In the genomic region with DNA sequence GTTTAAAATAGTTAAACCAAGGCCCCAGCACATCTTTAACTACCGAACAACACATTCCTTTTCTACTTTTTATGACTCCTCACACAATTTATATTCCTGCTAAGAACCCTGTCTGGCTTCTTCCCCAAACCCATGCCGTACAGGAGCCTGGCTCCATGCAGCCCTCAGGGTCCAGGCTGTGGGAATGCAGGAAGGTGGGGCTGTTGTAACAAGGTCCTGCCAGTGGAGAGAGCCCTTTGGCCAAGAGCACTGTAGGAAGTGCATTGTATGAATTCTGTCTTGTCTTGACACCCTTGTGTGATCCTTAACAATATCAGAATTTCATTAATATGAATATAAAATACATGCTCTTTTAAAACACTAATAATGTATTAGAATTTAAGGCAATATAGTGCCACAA, we compare ENCODE assay signal across 20 cellular contexts.
DNase-seq lines count a peak whose midpoint lies in the region; ATAC-seq and TF ChIP-seq lines count a peak whose summit lies in the region.
"Had no signal": no experiment of that assay in that cellular context is flagged by ENCODE, and none has a peak within 500 bp of the region (broad histone marks: within the 10 kb centered on the region; RNA-seq: fewer than 3 reads in every experiment).

No MANE protein-coding gene starts in this region.

- intact Hi-C loops in left colon (cut with DNase I, micrococcal nuclease): no loop called here

- H3K36me3 ChIP-seq in BE2C (no peaks in the 10 kb centered on the region), upper lobe of left lung (no peaks in the 10 kb centered on the region)
- H3K36me3 ChIP-seq: lower lobe of right lung, transverse colon had no signal

- TF ChIP-seq CTCF in BE2C (IDR thresholded peaks at IDR 0.05; ENCODE audit: low read depth, low read length) (peak; percentile 40), upper lobe of left lung (IDR thresholded peaks at IDR 0.05) (no peak)

- DNase-seq in BE2C: peak; percentile 25
- DNase-seq in HCEC 1CT: peak; percentile 38
- peak; percentile 10 for DNase-seq in UCSD-AML1 (lab: John Stamatoyannopoulos, UW; ENCODE audit: unreplicated experiment)
- DNase-seq in islet precursor cell: peak; percentile 84
- DNase-seq in left colon: no peak
- no peak for DNase-seq in upper lobe of left lung
- DNase-seq: activated CD4-positive, CD25-positive, alpha-beta regulatory T cell; activated CD8-positive, alpha-beta T cell treated with anti-CD3 and anti-CD28 coated beads, Interleukin-2, amount 10 ng/mL, durations not matched to agents 7 days and 5 days; activated naive CD8-positive, alpha-beta T cell treated with anti-CD3 and anti-CD28 coated beads, Interleukin-2, amount 10 ng/mL, durations not matched to agents 7 days and 5 days; activated T-cell treated with anti-CD3 and anti-CD28 coated beads, Interleukin-2, amount 50 U/mL, for 48 hours; dorsolateral prefrontal cortex; immature natural killer cell; lower lobe of right lung; NCI-H187 treated with DMSO at 0.1 percent for 48 hours; NCI-H510A; SIG-M5; stimulated activated naive CD4-positive, alpha-beta T cell treated with Interleukin-2 at 50 U/mL for 16 hours; transverse colon had no signal

- H3K9me3 ChIP-seq in BE2C (no peaks in the 10 kb centered on the region; the same call in 1 of the 2 replicates), upper lobe of left lung (no peaks in the 10 kb centered on the region)
- H3K9me3 ChIP-seq: lower lobe of right lung, transverse colon had no signal

- 28 to 53% methylated on average over 2 of the region's 2 CpGs for WGBS in upper lobe of left lung, 2 donors

- no peak for TF ChIP-seq EP300 in upper lobe of left lung (IDR thresholded peaks at IDR 0.05)

- no peak overlapping the region for H3K27ac ChIP-seq in upper lobe of left lung
- H3K27ac ChIP-seq: dorsolateral prefrontal cortex, lower lobe of right lung, transverse colon had no signal

- no peak overlapping the region for H3K4me3 ChIP-seq in BE2C (ENCODE audit: low read depth, low read length)
- no peak overlapping the region for H3K4me3 ChIP-seq in upper lobe of left lung
- H3K4me3 ChIP-seq: lower lobe of right lung, transverse colon had no signal

- no peaks in the 10 kb centered on the region for H3K27me3 ChIP-seq in BE2C
- H3K27me3 ChIP-seq in upper lobe of left lung: no peaks in the 10 kb centered on the region
- H3K27me3 ChIP-seq: transverse colon had no signal

- no peak for TF ChIP-seq POLR2A in upper lobe of left lung (IDR thresholded peaks at IDR 0.05)

- ATAC-seq in HG03097 (IDR thresholded peaks at IDR 0.05; ENCODE audit: low FRiP score, unreplicated experiment) (no peak), GM18511 (IDR thresholded peaks at IDR 0.05; ENCODE audit: unreplicated experiment) (no peak), left colon (no peak), upper lobe of left lung (ENCODE audit: low FRiP score in 2 of 2) (no peak)
- ATAC-seq: activated CD8-positive, alpha-beta T cell treated with anti-CD3 and anti-CD28 coated beads, Interleukin-2, amount 10 ng/mL, durations not matched to agents 7 days and 5 days; lower lobe of right lung had no signal

- H3K4me1 ChIP-seq in BE2C (peaks cover 4% of the 10 kb centered on the region; the same call in 1 of the 2 replicates), upper lobe of left lung (no peaks in the 10 kb centered on the region)
- H3K4me1 ChIP-seq: lower lobe of right lung, transverse colon had no signal

Comparison
In these comparisons a context has a peak if more than half of its experiments do, and no peak if none do; other contexts are left out.
1. DNase-seq: peak in BE2C (single experiment), HCEC 1CT (single experiment), UCSD-AML1 (single experiment) and islet precursor cell (single experiment); none in left colon (0 of 2) and upper lobe of left lung (0 of 2).